8 cellular contexts compared by ENCODE assay signal in genomic region chr10:63157845-63158624, GRCh38. TPM values are rescaled to one million over a fixed set of nuclear protein-coding genes. Genes with fewer than 3 reads are reported as not detected.
DNase-seq lines count a peak whose midpoint lies in the region; ATAC-seq and FAIRE-seq lines count a peak whose summit lies in the region.

No MANE protein-coding gene starts in this region.

- H3K4me3 ChIP-seq in NT2/D1 (ENCODE audit: insufficient read length, low read depth) = no peak overlapping the region

- no peaks in the 10 kb centered on the region for H3K4me1 ChIP-seq in NT2/D1 (ENCODE audit: insufficient read depth, insufficient read length)

- peaks cover 16% of the 10 kb centered on the region for H3K36me3 ChIP-seq in NT2/D1 (ENCODE audit: insufficient read depth, insufficient read length, low read length)

- H3K9ac ChIP-seq in NT2/D1 (ENCODE audit: insufficient read length, low read depth) = no peak overlapping the region

- no peaks in the 10 kb centered on the region for H3K27me3 ChIP-seq in NT2/D1 (ENCODE audit: insufficient read depth, insufficient read length)

- no peaks in the 10 kb centered on the region for H3K36me3 Mint-ChIP-seq in IgD-negative memory B cell
- peaks cover 28% of the 10 kb centered on the region for H3K36me3 Mint-ChIP-seq in activated T-helper 17 cell treated with anti-CD3 and anti-CD28 coated beads, Interleukin-2, amount 50 U/mL, for 72 hours (ENCODE audit: low read depth)

- peak; percentile 81 for DNase-seq in NT2/D1 (ENCODE audit: low read depth, low spot score)
- DNase-seq in globus pallidus (ENCODE audit: low spot score) = peak; percentile 82
- DNase-seq in pons (ENCODE audit: low spot score) = peak; percentile 95

- peak overlapping the region; percentile 3 to 57 (median 46) for H3K27ac Mint-ChIP-seq in IgD-negative memory B cell
- no peak overlapping the region for H3K27ac Mint-ChIP-seq in activated T-helper 17 cell treated with anti-CD3 and anti-CD28 coated beads, Interleukin-2, amount 50 U/mL, for 72 hours

- H3K4me1 Mint-ChIP-seq in IgD-negative memory B cell = peaks cover 6 to 16% (median 12%) of the 10 kb centered on the region in 3 donors
- peaks cover 5% of the 10 kb centered on the region for H3K4me1 Mint-ChIP-seq in activated T-helper 17 cell treated with anti-CD3 and anti-CD28 coated beads, Interleukin-2, amount 50 U/mL, for 72 hours

- H3K27me3 Mint-ChIP-seq in IgD-negative memory B cell = no peaks in the 10 kb centered on the region
- H3K27me3 Mint-ChIP-seq in activated T-helper 17 cell treated with anti-CD3 and anti-CD28 coated beads, Interleukin-2, amount 50 U/mL, for 72 hours = no peaks in the 10 kb centered on the region

- H3K4me3 Mint-ChIP-seq in IgD-negative memory B cell = no peak overlapping the region
- H3K4me3 Mint-ChIP-seq in activated T-helper 17 cell treated with anti-CD3 and anti-CD28 coated beads, Interleukin-2, amount 50 U/mL, for 72 hours = no peak overlapping the region

- no peaks in the 10 kb centered on the region for H3K9me3 ChIP-seq in NT2/D1 (ENCODE audit: insufficient read depth, low read length)

- FAIRE-seq in G401.6 (lab: Jason Lieb, UNC) = peak; percentile 64

- ATAC-seq in GM21529 (IDR thresholded peaks at IDR 0.05; ENCODE audit: unreplicated experiment) = peak; percentile 73
- ATAC-seq in activated T-helper 17 cell treated with anti-CD3 and anti-CD28 coated beads, Interleukin-2, amount 50 U/mL, for 72 hours (replicated peaks) = peak; percentile 78
- no peak for ATAC-seq in HG03457 (IDR thresholded peaks at IDR 0.05; ENCODE audit: unreplicated experiment)

- H3K9me3 Mint-ChIP-seq in IgD-negative memory B cell = no peaks in the 10 kb centered on the region
- no peaks in the 10 kb centered on the region for H3K9me3 Mint-ChIP-seq in activated T-helper 17 cell treated with anti-CD3 and anti-CD28 coated beads, Interleukin-2, amount 50 U/mL, for 72 hours

RNA-seq across cellular contexts. Expression of gene NRBF2, which starts 24.9 kb away (rescaled TPM):
- 24.2 TPM for polyA plus RNA-seq in IgD-negative memory B cell
- total RNA-seq in activated T-helper 17 cell treated with anti-CD3 and anti-CD28 coated beads, Interleukin-2, amount 50 U/mL, for 72 hours = 10 to 100 TPM; 21.5 to 22.4 TPM
